In the genomic region with DNA sequence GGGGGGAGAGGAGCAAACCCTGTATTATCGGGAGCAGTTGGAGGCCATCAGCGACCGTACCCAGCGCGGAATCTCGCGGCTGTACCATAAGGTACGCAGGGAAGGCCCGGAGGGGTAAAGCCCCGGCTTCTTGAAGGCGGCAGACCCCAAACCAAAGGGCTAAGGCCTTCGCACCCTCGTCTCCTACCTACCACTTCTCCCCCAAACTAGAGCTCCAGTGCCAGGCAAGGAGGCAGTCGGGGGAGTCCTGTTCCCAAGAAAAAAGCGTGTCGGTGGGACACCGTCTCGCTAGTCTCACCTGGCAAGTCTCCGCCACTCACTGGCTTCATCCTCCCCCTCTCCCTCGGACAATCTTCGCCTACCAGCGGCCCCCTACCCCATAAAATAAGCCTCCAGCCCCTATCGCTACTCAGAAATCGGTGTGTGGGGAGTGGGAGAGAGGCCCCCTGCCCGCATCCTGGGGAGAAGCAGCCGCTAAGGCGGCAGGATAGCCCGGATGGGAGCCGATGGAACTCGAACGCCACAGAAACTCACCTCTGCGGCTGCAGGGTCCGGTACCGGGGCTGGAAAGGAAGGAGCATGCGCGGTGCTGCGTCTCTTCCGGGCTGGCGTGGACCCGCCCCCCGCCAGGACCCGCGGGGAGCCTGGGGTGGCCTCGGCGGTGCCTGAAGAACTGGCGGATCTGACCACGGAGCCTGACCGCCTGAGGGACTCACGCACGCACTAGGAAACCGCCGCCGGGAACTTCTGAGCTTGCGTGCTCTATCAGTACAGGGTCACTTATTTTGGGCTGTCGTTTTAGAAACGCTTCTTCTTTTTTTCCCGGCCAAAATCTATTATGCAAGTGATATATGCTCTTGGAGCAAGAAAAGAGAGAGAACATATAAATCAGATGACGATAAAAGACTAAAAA, we compare ENCODE assay signal across 8 cellular contexts. TPM values are rescaled to one million over a fixed set of nuclear protein-coding genes. Genes with fewer than 3 reads are reported as not detected.
DNase-seq lines count a peak whose midpoint lies in the region; ATAC-seq and TF ChIP-seq lines count a peak whose summit lies in the region.

A gene (minus strand): TSS at position 572 of the 913 bp plus-strand sequence. CDS start 848 bp downstream, outside the sequence.

- peak; percentile 90 to 96 for ATAC-seq in naive thymus-derived CD8-positive, alpha-beta T cell
- peak; percentile 92 to 97 for ATAC-seq in stimulated activated naive B cell treated with anti-CD40 and anti-IgM and Interleukin-4, amounts not matched to agents 10 μg/mL and 1 μg/mL and 100 μg/mL, for 72 hours (replicated peaks)

- H3K4me3 Mint-ChIP-seq in naive thymus-derived CD8-positive, alpha-beta T cell = peak within 1 kb of the TSS; percentile 93 to 99 (median 98)
- peak within 1 kb of the TSS; percentile 99 to 100 for H3K4me3 Mint-ChIP-seq in stimulated activated naive B cell treated with anti-CD40 and anti-IgM and Interleukin-4, amounts not matched to agents 10 μg/mL and 1 μg/mL and 100 μg/mL, for 72 hours

- H3K4me3 ChIP-seq in MG63 (peak within 1 kb of the TSS; percentile 77), fibroblast of mammary gland (ENCODE audit: control insufficient read depth, low read depth, low read length) (peak within 1 kb of the TSS; percentile 100)

- H3K9me3 Mint-ChIP-seq in naive thymus-derived CD8-positive, alpha-beta T cell = no peaks in the 10 kb centered on the region
- H3K9me3 Mint-ChIP-seq in stimulated activated naive B cell treated with anti-CD40 and anti-IgM and Interleukin-4, amounts not matched to agents 10 μg/mL and 1 μg/mL and 100 μg/mL, for 72 hours = peaks cover 0 to 2% of the 10 kb centered on the region in 2 donors

- POLR2A ChIA-PET in naive thymus-derived CD8-positive, alpha-beta T cell (lab: Charles Lee) = interaction anchor here (0.6 to 3.5 kb wide), 14 partner anchors 11 to 835 kb away, joined by 3 to 34 read pairs (median 4); a partner anchor contains a TSS

- H3K36me3 Mint-ChIP-seq in naive thymus-derived CD8-positive, alpha-beta T cell = peaks cover 4 to 47% (median 13%) of the 10 kb centered on the region in 3 donors
- peaks cover 26 to 38% of the 10 kb centered on the region in 2 donors for H3K36me3 Mint-ChIP-seq in stimulated activated naive B cell treated with anti-CD40 and anti-IgM and Interleukin-4, amounts not matched to agents 10 μg/mL and 1 μg/mL and 100 μg/mL, for 72 hours

- H3K27me3 Mint-ChIP-seq in naive thymus-derived CD8-positive, alpha-beta T cell = no peaks in the 10 kb centered on the region
- H3K27me3 Mint-ChIP-seq in stimulated activated naive B cell treated with anti-CD40 and anti-IgM and Interleukin-4, amounts not matched to agents 10 μg/mL and 1 μg/mL and 100 μg/mL, for 72 hours = no peaks in the 10 kb centered on the region

- H3K9me3 ChIP-seq in MG63 = no peaks in the 10 kb centered on the region

- DNase-seq in DMS79 (lab: John Stamatoyannopoulos, UW) (peak; percentile 72), H4 (ENCODE audit: low spot score) (peak; percentile 82), MG63 (peak; percentile 87), SHP77 (lab: John Stamatoyannopoulos, UW) (peak; percentile 85 to 91), fibroblast of mammary gland (ENCODE audit: low read depth) (peak; percentile 90)
- peak; percentile 88 for DNase-seq in activated T-helper 9 cell treated with anti-CD3 and anti-CD28 coated beads, Interleukin-2, amount 50 U/mL, for 16 hours (ENCODE audit: low read depth)
- peak; percentile 80 to 92 (median 89) for DNase-seq in naive thymus-derived CD8-positive, alpha-beta T cell
- peak; percentile 91 for DNase-seq in stimulated activated naive B cell treated with anti-CD40 and anti-IgM and Interleukin-4, amounts not matched to agents 10 μg/mL and 1 μg/mL and 100 μg/mL, for 72 hours

- peaks cover 45% of the 10 kb centered on the region for H3K36me3 ChIP-seq in MG63

- no peak for TF ChIP-seq CTCF in fibroblast of mammary gland (conservative IDR thresholded peaks at IDR 0.05; ENCODE audit: control insufficient read depth, insufficient read depth, low read depth, low read length)

- H3K4me1 Mint-ChIP-seq in naive thymus-derived CD8-positive, alpha-beta T cell = peaks cover 11 to 39% (median 34%) of the 10 kb centered on the region in 4 donors
- peaks cover 10 to 31% of the 10 kb centered on the region in 2 donors for H3K4me1 Mint-ChIP-seq in stimulated activated naive B cell treated with anti-CD40 and anti-IgM and Interleukin-4, amounts not matched to agents 10 μg/mL and 1 μg/mL and 100 μg/mL, for 72 hours

- no peaks in the 10 kb centered on the region for H3K27me3 ChIP-seq in MG63

- H3K27ac Mint-ChIP-seq in naive thymus-derived CD8-positive, alpha-beta T cell = peak within 1 kb of the TSS; percentile 96 to 99 (median 98)
- H3K27ac Mint-ChIP-seq in stimulated activated naive B cell treated with anti-CD40 and anti-IgM and Interleukin-4, amounts not matched to agents 10 μg/mL and 1 μg/mL and 100 μg/mL, for 72 hours = peak within 1 kb of the TSS; percentile 100

RNA-seq across cellular contexts. Expression of the gene that starts here (rescaled TPM):
- 3,936 and 4,042 TPM in 2 replicates for total RNA-seq in H4 (2014; rRNA removed; shearing (Covaris generic))
- total RNA-seq in MG63 (2014; rRNA removed; shearing (Covaris generic); ENCODE audit: low replicate concordance) = 2,114 and 2,633 TPM in 2 replicates
- 1,000 to 10,000 TPM; 2,574 to 2,591 TPM for total RNA-seq in naive thymus-derived CD8-positive, alpha-beta T cell
- polyA plus RNA-seq in naive thymus-derived CD8-positive, alpha-beta T cell = 1,000 to 10,000 TPM; 2,314 to 2,962 (median 2,356) TPM

Comparison
In these comparisons a context has a peak if more than half of its experiments do, and no peak if none do; other contexts are left out.
1. Peak in every context shown above with its lines: DNase-seq, ATAC-seq and H3K4me3 ChIP-seq.